8 cellular contexts compared by ENCODE assay signal in genomic region chr10:102452672-102453340, GRCh38. TPM values are rescaled to one million over a fixed set of nuclear protein-coding genes. Genes with fewer than 3 reads are reported as not detected.
DNase-seq lines count a peak whose midpoint lies in the region; ATAC-seq and TF ChIP-seq lines count a peak whose summit lies in the region.

No MANE protein-coding gene starts in this region.

- no peaks in the 10 kb centered on the region for H3K36me3 ChIP-seq in testis (ENCODE audit: low read depth, missing control alignments)

- H3K27ac ChIP-seq in testis = no peak overlapping the region

- H3K27me3 ChIP-seq in testis = no peaks in the 10 kb centered on the region

- WGBS in testis, 2 donors = 65 to 68% methylated on average over 3 of the region's 3 CpGs

- H3K4me3 ChIP-seq in testis = no peak overlapping the region

- ATAC-seq in Right ventricle myocardium superior (ENCODE audit: poor library complexity) (peak; percentile 4), HG02885 (IDR thresholded peaks at IDR 0.05; ENCODE audit: poor library complexity, unreplicated experiment) (no peak), HG03520 (IDR thresholded peaks at IDR 0.05; ENCODE audit: unreplicated experiment) (no peak)

- peaks cover 7% of the 10 kb centered on the region for H3K4me1 ChIP-seq in testis

- DNase-seq in AG20443 (ENCODE audit: low spot score) (peak; percentile 71), MV-4-11 (lab: John Stamatoyannopoulos, UW) (peak; percentile 100), Right ventricle myocardium superior (no peak), testis (no peak)
- peak; percentile 48 for DNase-seq in activated T-helper 9 cell treated with anti-CD3 and anti-CD28 coated beads, Interleukin-2, amount 50 U/mL, for 16 hours (ENCODE audit: low read depth)
- peak; percentile 56 to 70 for DNase-seq in stimulated activated CD4-positive, alpha-beta T cell treated with anti-CD3 and anti-CD28 coated beads, Interleukin-2, amount 100 ng/mL, for 48 hours

- no peak for TF ChIP-seq POLR2A in testis (IDR thresholded peaks at IDR 0.05)

- intact Hi-C loops in Right ventricle myocardium superior (cut with DNase I) (no loop called here), testis (cut with DNase I; ENCODE audit: low total_unique reads) (no loop called here)

- no peak for TF ChIP-seq CTCF in testis (IDR thresholded peaks at IDR 0.05)

- no peaks in the 10 kb centered on the region for H3K9me3 ChIP-seq in testis

RNA-seq across cellular contexts. Expression of gene C10orf95, which starts 1.5 kb away (rescaled TPM):
- total RNA-seq in Right ventricle myocardium superior (not detected), testis (1 to 10 TPM in 1 of 2 donors, under 1 TPM in 1; 0.55 to 1.3 TPM)
- polyA plus RNA-seq in testis (ENCODE audit: insufficient read depth, low read depth, low replicate concordance) = 0.29 TPM

RNA-seq across cellular contexts. Expression of gene CUEDC2, which starts 20.4 kb away (rescaled TPM):
- 73.8 TPM for total RNA-seq in Right ventricle myocardium superior
- total RNA-seq in testis = 10 to 100 TPM; 49.0 to 70.5 TPM
- polyA plus RNA-seq in testis (ENCODE audit: insufficient read depth, low read depth, low replicate concordance) = 76.0 TPM

RNA-seq across cellular contexts. Expression of gene FBXL15, which starts 32.2 kb away (rescaled TPM):
- 9.4 TPM for total RNA-seq in Right ventricle myocardium superior
- total RNA-seq in testis = 10 to 100 TPM; 28.9 to 32.2 TPM
- polyA plus RNA-seq in testis (ENCODE audit: insufficient read depth, low read depth, low replicate concordance) = 9.2 TPM

RNA-seq across cellular contexts. Expression of gene PSD, which starts 34.2 kb away (rescaled TPM):
- total RNA-seq in Right ventricle myocardium superior (0.89 TPM), testis (10 to 100 TPM; 22.0 to 22.7 TPM)
- 17.7 TPM for polyA plus RNA-seq in testis (ENCODE audit: insufficient read depth, low read depth, low replicate concordance)

RNA-seq across cellular contexts. Expression of gene ACTR1A, which starts 49.7 kb away (rescaled TPM):
- total RNA-seq in Right ventricle myocardium superior (90.6 TPM), testis (10 to 100 TPM; 97.6 to 97.7 TPM)
- polyA plus RNA-seq in testis (ENCODE audit: insufficient read depth, low read depth, low replicate concordance) = 126 TPM

Comparison
In these comparisons a context has a peak if more than half of its experiments do, and no peak if none do; other contexts are left out.
1. DNase-seq: peak in AG20443 (single experiment), MV-4-11 (single experiment), activated T-helper 9 cell treated with anti-CD3 and anti-CD28 coated beads, Interleukin-2, amount 50 U/mL, for 16 hours (single experiment) and stimulated activated CD4-positive, alpha-beta T cell treated with anti-CD3 and anti-CD28 coated beads, Interleukin-2, amount 100 ng/mL, for 48 hours (2 of 2); none in Right ventricle myocardium superior (single experiment) and testis (single experiment).